Comparison of ENCODE assay signal across 1 cellular context in the genomic region with DNA sequence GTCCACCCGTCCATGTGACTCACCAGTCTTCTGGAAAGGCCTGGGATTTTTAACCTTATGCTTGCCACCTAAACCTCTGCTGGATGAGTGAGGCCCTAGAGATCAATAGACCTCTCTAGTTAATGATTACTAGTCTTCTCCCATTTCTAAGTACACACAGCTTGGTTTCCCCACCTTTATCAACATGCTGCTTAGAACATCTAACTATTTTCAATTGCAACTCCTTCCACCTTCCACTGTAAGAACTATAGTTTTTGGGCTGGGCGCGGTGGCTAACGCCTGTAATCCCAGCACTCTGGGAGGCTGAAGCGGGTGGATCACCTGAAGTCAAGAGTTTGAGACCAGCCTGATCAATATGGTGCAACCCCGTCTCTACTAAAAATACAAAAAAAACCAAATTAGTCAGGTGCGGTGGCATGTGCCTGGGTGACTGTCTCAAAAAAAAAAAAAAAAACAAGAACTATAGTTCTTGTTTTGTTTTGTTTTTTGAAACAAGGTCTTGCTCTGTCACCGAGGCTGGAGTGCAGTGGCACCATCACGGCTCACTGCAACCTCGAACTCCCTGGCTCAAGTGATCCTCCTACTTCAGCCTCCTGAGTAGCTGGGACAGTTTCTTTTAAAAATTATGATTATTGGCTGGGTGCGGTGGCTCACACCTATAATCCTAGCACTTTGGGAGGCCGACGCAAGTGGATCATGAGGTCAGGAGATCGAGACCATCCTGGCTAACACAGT.
A peak's percentile ranks its signal among the peaks of the same experiment; 100 is the strongest.
TF ChIP-seq lines count a peak whose summit lies in the region.

No MANE protein-coding gene starts in this region.

TF ChIP-seq in HepG2, 621 proteins besides CTCF, POLR2A, EP300 and RAD21 (continued from another document and continues in another):
- TF ChIP-seq NFAT5 (CRISPR knock-in tag; IDR thresholded peaks at IDR 0.05), result no peak
- no peak for TF ChIP-seq ELK4 (CRISPR knock-in tag; IDR thresholded peaks at IDR 0.05; ENCODE audit: borderline replicate concordance)
- no peak for TF ChIP-seq ZFP62 (CRISPR knock-in tag; IDR thresholded peaks at IDR 0.05)
- no peak for TF ChIP-seq ATF1 (CRISPR knock-in tag; IDR thresholded peaks at IDR 0.05)
- no peak for TF ChIP-seq SOX13 (IDR thresholded peaks at IDR 0.05)
- TF ChIP-seq SOX13 (CRISPR knock-in tag; conservative IDR thresholded peaks at IDR 0.05 in 1 of 2, IDR thresholded peaks at IDR 0.05 in 1 of 2), result peak in 1 of 2 experiments; percentile 67; a peak in 1 of 4 replicates
- peak; percentile 98 for TF ChIP-seq HNF1B (CRISPR knock-in tag; IDR thresholded peaks at IDR 0.05)
- TF ChIP-seq ZKSCAN8 (CRISPR knock-in tag; IDR thresholded peaks at IDR 0.05; ENCODE audit: borderline replicate concordance), result peak; percentile 74; the same call in 1 of the 2 replicates
- TF ChIP-seq JARID2 (CRISPR knock-in tag; IDR thresholded peaks at IDR 0.05; ENCODE audit: insufficient replicate concordance), result no peak
- TF ChIP-seq TEAD3 (CRISPR knock-in tag; optimal IDR thresholded peaks at IDR 0.05; ENCODE audit: borderline replicate concordance), result no peak
- TF ChIP-seq NCOA2 (CRISPR knock-in tag; IDR thresholded peaks at IDR 0.05), result peak; percentile 81
- TF ChIP-seq, protein P1, sequence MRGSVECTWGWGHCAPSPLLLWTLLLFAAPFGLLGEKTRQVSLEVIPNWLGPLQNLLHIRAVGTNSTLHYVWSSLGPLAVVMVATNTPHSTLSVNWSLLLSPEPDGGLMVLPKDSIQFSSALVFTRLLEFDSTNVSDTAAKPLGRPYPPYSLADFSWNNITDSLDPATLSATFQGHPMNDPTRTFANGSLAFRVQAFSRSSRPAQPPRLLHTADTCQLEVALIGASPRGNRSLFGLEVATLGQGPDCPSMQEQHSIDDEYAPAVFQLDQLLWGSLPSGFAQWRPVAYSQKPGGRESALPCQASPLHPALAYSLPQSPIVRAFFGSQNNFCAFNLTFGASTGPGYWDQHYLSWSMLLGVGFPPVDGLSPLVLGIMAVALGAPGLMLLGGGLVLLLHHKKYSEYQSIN (CRISPR knock-in tag; IDR thresholded peaks at IDR 0.05; ENCODE audit: borderline replicate concordance), result no peak
- TF ChIP-seq RXRA (CRISPR knock-in tag; IDR thresholded peaks at IDR 0.05), result no peak
- TF ChIP-seq ZNF33B (CRISPR knock-in tag; IDR thresholded peaks at IDR 0.05), result no peak; the same call in 1 of the 2 replicates
- TF ChIP-seq, protein P2, sequence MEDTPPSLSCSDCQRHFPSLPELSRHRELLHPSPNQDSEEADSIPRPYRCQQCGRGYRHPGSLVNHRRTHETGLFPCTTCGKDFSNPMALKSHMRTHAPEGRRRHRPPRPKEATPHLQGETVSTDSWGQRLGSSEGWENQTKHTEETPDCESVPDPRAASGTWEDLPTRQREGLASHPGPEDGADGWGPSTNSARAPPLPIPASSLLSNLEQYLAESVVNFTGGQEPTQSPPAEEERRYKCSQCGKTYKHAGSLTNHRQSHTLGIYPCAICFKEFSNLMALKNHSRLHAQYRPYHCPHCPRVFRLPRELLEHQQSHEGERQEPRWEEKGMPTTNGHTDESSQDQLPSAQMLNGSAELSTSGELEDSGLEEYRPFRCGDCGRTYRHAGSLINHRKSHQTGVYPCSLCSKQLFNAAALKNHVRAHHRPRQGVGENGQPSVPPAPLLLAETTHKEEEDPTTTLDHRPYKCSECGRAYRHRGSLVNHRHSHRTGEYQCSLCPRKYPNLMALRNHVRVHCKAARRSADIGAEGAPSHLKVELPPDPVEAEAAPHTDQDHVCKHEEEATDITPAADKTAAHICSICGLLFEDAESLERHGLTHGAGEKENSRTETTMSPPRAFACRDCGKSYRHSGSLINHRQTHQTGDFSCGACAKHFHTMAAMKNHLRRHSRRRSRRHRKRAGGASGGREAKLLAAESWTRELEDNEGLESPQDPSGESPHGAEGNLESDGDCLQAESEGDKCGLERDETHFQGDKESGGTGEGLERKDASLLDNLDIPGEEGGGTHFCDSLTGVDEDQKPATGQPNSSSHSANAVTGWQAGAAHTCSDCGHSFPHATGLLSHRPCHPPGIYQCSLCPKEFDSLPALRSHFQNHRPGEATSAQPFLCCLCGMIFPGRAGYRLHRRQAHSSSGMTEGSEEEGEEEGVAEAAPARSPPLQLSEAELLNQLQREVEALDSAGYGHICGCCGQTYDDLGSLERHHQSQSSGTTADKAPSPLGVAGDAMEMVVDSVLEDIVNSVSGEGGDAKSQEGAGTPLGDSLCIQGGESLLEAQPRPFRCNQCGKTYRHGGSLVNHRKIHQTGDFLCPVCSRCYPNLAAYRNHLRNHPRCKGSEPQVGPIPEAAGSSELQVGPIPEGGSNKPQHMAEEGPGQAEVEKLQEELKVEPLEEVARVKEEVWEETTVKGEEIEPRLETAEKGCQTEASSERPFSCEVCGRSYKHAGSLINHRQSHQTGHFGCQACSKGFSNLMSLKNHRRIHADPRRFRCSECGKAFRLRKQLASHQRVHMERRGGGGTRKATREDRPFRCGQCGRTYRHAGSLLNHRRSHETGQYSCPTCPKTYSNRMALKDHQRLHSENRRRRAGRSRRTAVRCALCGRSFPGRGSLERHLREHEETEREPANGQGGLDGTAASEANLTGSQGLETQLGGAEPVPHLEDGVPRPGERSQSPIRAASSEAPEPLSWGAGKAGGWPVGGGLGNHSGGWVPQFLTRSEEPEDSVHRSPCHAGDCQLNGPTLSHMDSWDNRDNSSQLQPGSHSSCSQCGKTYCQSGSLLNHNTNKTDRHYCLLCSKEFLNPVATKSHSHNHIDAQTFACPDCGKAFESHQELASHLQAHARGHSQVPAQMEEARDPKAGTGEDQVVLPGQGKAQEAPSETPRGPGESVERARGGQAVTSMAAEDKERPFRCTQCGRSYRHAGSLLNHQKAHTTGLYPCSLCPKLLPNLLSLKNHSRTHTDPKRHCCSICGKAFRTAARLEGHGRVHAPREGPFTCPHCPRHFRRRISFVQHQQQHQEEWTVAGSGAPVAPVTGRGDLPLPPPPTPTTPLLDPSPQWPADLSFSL (CRISPR knock-in tag; IDR thresholded peaks at IDR 0.05), result no peak
- TF ChIP-seq THAP11 (CRISPR knock-in tag; IDR thresholded peaks at IDR 0.05), result peak; percentile 62; the same call in 1 of the 2 replicates
- no peak for TF ChIP-seq ZNF546 (CRISPR knock-in tag; conservative IDR thresholded peaks at IDR 0.05)
- TF ChIP-seq, protein P3, sequence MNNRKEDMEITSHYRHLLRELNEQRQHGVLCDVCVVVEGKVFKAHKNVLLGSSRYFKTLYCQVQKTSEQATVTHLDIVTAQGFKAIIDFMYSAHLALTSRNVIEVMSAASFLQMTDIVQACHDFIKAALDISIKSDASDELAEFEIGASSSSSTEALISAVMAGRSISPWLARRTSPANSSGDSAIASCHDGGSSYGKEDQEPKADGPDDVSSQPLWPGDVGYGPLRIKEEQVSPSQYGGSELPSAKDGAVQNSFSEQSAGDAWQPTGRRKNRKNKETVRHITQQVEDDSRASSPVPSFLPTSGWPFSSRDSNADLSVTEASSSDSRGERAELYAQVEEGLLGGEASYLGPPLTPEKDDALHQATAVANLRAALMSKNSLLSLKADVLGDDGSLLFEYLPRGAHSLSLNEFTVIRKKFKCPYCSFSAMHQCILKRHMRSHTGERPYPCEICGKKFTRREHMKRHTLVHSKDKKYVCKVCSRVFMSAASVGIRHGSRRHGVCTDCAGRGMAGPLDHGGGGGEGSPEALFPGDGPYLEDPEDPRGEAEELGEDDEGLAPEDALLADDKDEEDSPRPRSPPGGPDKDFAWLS (CRISPR knock-in tag; IDR thresholded peaks at IDR 0.05; ENCODE audit: borderline replicate concordance), result no peak
- no peak for TF ChIP-seq ELF4 (CRISPR knock-in tag; IDR thresholded peaks at IDR 0.05; ENCODE audit: borderline replicate concordance)
- TF ChIP-seq ZNF318 (CRISPR knock-in tag; IDR thresholded peaks at IDR 0.05), result no peak
